13 cellular contexts compared by ENCODE assay signal in the genomic region with DNA sequence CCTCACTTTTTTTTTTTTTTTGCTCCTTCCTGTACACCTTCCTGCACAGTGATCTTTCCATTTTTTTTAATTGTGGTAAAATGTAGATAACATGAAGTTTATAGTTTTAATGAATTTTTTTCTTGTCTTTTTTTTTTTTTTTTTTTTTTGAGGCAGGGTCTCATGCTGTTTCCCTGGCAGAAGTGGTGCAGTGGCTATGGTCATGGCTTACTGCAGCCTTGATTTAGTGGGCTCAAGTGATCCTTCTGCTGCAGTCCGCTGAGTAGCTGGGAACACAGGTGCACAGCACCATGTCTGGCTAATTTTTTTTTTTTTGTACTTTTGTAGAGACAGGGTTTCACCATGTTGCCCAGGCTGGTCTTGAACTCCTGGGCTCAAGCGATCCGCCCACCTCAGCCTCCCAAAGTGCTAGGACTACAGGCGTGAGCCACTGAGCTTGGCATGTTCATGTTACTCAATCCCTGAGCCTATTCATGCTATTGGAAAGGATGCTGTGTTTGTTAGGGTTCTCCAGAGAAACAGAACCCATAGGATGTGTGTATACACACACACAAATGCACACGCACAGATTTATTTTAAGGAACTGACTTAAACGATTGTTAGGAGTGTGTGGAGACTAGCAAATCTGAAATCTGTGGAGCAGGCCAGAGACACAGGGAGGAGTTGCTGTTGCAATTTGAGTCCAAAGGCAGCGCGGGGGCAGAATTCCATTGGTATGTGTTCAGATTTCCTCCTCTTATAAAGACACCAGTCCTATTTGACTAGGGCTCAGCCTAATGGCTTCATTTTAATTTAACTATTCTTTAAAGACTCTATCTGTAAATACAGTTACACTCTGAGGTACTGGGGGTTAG. TPM values are rescaled to one million over a fixed set of nuclear protein-coding genes. Genes with fewer than 3 reads are reported as not detected.
DNase-seq lines count a peak whose midpoint lies in the region; ATAC-seq and TF ChIP-seq lines count a peak whose summit lies in the region.
"Had no signal": no experiment of that assay in that cellular context is flagged by ENCODE, and none has a peak within 500 bp of the region (broad histone marks: within the 10 kb centered on the region; RNA-seq: fewer than 3 reads in every experiment).

No MANE protein-coding gene starts in this region.

- DNase-seq in HCEC 1CT = peak; percentile 28
- DNase-seq in dermis blood vessel endothelial cell = peak; percentile 19
- peak; percentile 64 for DNase-seq in left lobe of liver (ENCODE audit: low spot score)
- DNase-seq in thoracic aorta (ENCODE audit: low spot score) = no peak
- DNase-seq in activated CD4-positive, alpha-beta T cell treated with anti-CD3 and anti-CD28 coated beads, Interleukin-2, amount 10 ng/mL, durations not matched to agents 24 days and 14 days = no peak
- DNase-seq: activated CD4-positive, CD25-positive, alpha-beta regulatory T cell; activated T-cell treated with anti-CD3 and anti-CD28 coated beads, Interleukin-2, amount 50 U/mL, for 4 hours; NCI-H526 treated with DMSO at 0.1 percent for 48 hours; small intestine had no signal

- no peak overlapping the region for H3K4me3 Mint-ChIP-seq in activated CD4-positive, alpha-beta T cell treated with anti-CD3 and anti-CD28 coated beads, Interleukin-2, amount 10 ng/mL, durations not matched to agents 24 days and 14 days
- H3K4me3 Mint-ChIP-seq: activated T-cell treated with anti-CD3 and anti-CD28 coated beads, Interleukin-2, amount 50 U/mL, for 4 hours had no signal

- ATAC-seq in left lobe of liver (peak; percentile 98), thoracic aorta (ENCODE audit: insufficient number of reproducible peaks, low FRiP score, low read depth) (peak; percentile 23), HG03432 (IDR thresholded peaks at IDR 0.05; ENCODE audit: unreplicated experiment) (no peak), GM21423 (IDR thresholded peaks at IDR 0.05; ENCODE audit: unreplicated experiment) (no peak)
- ATAC-seq: activated T-cell treated with anti-CD3 and anti-CD28 coated beads, Interleukin-2, amount 50 U/mL, for 4 hours had no signal

- no peaks in the 10 kb centered on the region for H3K27me3 ChIP-seq in thoracic aorta (replicated peaks; ENCODE audit: insufficient read depth)
- H3K27me3 ChIP-seq: SJSA1 had no signal

- no peak overlapping the region for H3K4me3 ChIP-seq in thoracic aorta
- H3K4me3 ChIP-seq: SJSA1 had no signal

- peak overlapping the region in 1 of 2 donors; percentile 1 for H3K27ac ChIP-seq in thoracic aorta
- H3K27ac ChIP-seq: HL-60, SJSA1 had no signal

- no peak overlapping the region for H3K27ac Mint-ChIP-seq in activated CD4-positive, alpha-beta T cell treated with anti-CD3 and anti-CD28 coated beads, Interleukin-2, amount 10 ng/mL, durations not matched to agents 24 days and 14 days

- TF ChIP-seq CTCF in thoracic aorta (IDR thresholded peaks at IDR 0.05) = no peak

- no peaks in the 10 kb centered on the region for H3K27me3 Mint-ChIP-seq in activated CD4-positive, alpha-beta T cell treated with anti-CD3 and anti-CD28 coated beads, Interleukin-2, amount 10 ng/mL, durations not matched to agents 24 days and 14 days

- peaks cover 10% of the 10 kb centered on the region for H3K36me3 Mint-ChIP-seq in activated CD4-positive, alpha-beta T cell treated with anti-CD3 and anti-CD28 coated beads, Interleukin-2, amount 10 ng/mL, durations not matched to agents 24 days and 14 days (ENCODE audit: low read depth)

- intact Hi-C loops in activated CD4-positive, alpha-beta T cell treated with anti-CD3 and anti-CD28 coated beads, Interleukin-2, amount 10 ng/mL, durations not matched to agents 24 days and 14 days (cut with micrococcal nuclease) = no loop called here

- peaks cover 11 to 22% of the 10 kb centered on the region in 2 donors for H3K4me1 ChIP-seq in thoracic aorta (ENCODE audit: control insufficient read depth in 1 of 2, low read depth in 2 of 2)

- no peaks in the 10 kb centered on the region for H3K4me1 Mint-ChIP-seq in activated CD4-positive, alpha-beta T cell treated with anti-CD3 and anti-CD28 coated beads, Interleukin-2, amount 10 ng/mL, durations not matched to agents 24 days and 14 days

- peaks cover 3% of the 10 kb centered on the region for H3K9me3 Mint-ChIP-seq in activated CD4-positive, alpha-beta T cell treated with anti-CD3 and anti-CD28 coated beads, Interleukin-2, amount 10 ng/mL, durations not matched to agents 24 days and 14 days
- H3K9me3 Mint-ChIP-seq: activated T-cell treated with anti-CD3 and anti-CD28 coated beads, Interleukin-2, amount 50 U/mL, for 4 hours had no signal

- no peaks in the 10 kb centered on the region for H3K36me3 ChIP-seq in thoracic aorta
- H3K36me3 ChIP-seq: SJSA1 had no signal

- no peaks in the 10 kb centered on the region for H3K9me3 ChIP-seq in thoracic aorta
- H3K9me3 ChIP-seq: SJSA1 had no signal

RNA-seq across cellular contexts. Expression of a gene that starts 29.1 kb away (rescaled TPM):
- 54.1 and 57.8 TPM in 2 replicates for total RNA-seq in dermis blood vessel endothelial cell
- total RNA-seq in left lobe of liver = 13.2 TPM
- total RNA-seq in thoracic aorta = 10 to 100 TPM; 30.1 to 47.7 TPM
- total RNA-seq in activated CD4-positive, alpha-beta T cell treated with anti-CD3 and anti-CD28 coated beads, Interleukin-2, amount 10 ng/mL, durations not matched to agents 24 days and 14 days = 22.0 and 22.1 TPM in 2 replicates

Comparison
In these comparisons a context has a peak if more than half of its experiments do, and no peak if none do; other contexts are left out.
1. DNase-seq: peak in HCEC 1CT (single experiment), dermis blood vessel endothelial cell (single experiment) and left lobe of liver (single experiment); none in thoracic aorta (single experiment) and activated CD4-positive, alpha-beta T cell treated with anti-CD3 and anti-CD28 coated beads, Interleukin-2, amount 10 ng/mL, durations not matched to agents 24 days and 14 days (single experiment).
2. ATAC-seq: peak in left lobe of liver (single experiment) and thoracic aorta (single experiment); none in HG03432 (single experiment) and GM21423 (single experiment).